ENCODE assay signal across 8 cellular contexts in genomic region chr5:137888875-137889759, GRCh38.
DNase-seq lines count a peak whose midpoint lies in the region; ATAC-seq and TF ChIP-seq lines count a peak whose summit lies in the region.

Gene PKD2L2, plus strand, starts transcription at chr5:137889457. Its CDS starts 35 bp downstream, at chr5:137889492.

- peak; percentile 23 for DNase-seq in AG09309 (ENCODE audit: low read depth)
- peak; percentile 58 to 83 for DNase-seq in hippocampal formation (lab: John Stamatoyannopoulos, UW)
- DNase-seq in retinal pigment epithelial cell (ENCODE audit: low read depth), result peak; percentile 68
- DNase-seq in cortex of kidney (lab: John Stamatoyannopoulos, UW), result no peak

- peak; percentile 97 for TF ChIP-seq POLR2A in GM19099 (IDR thresholded peaks at IDR 0.05; ENCODE audit: extremely low read depth, insufficient read length, low read depth)

- H3K27me3 Mint-ChIP-seq in T-helper 1 cell treated with Interleukin-12 subunit alpha and Interleukin-12 subunit beta and Interleukin-4 antibody, amounts not matched to agents 30 μg/mL and 1 μg/mL, for 36 hours (ENCODE audit: low read depth), result peaks cover 3% of the 10 kb centered on the region

- peak; percentile 66 for ATAC-seq in HG03378 (IDR thresholded peaks at IDR 0.05; ENCODE audit: unreplicated experiment)

- H3K36me3 Mint-ChIP-seq in T-helper 1 cell treated with Interleukin-12 subunit alpha and Interleukin-12 subunit beta and Interleukin-4 antibody, amounts not matched to agents 30 μg/mL and 1 μg/mL, for 36 hours (ENCODE audit: low read depth), result no peaks in the 10 kb centered on the region

- H3K27ac ChIP-seq in angular gyrus (ENCODE audit: low read depth, low read length), result peak within 1 kb of the TSS; percentile 96

- H3K4me3 Mint-ChIP-seq in T-helper 1 cell treated with Interleukin-12 subunit alpha and Interleukin-12 subunit beta and Interleukin-4 antibody, amounts not matched to agents 30 μg/mL and 1 μg/mL, for 36 hours, result peak within 1 kb of the TSS; percentile 81

- H3K9me3 Mint-ChIP-seq in T-helper 1 cell treated with Interleukin-12 subunit alpha and Interleukin-12 subunit beta and Interleukin-4 antibody, amounts not matched to agents 30 μg/mL and 1 μg/mL, for 36 hours, result no peaks in the 10 kb centered on the region

- TF ChIP-seq CTCF in AG09309 (IDR thresholded peaks at IDR 0.05; ENCODE audit: control insufficient read depth, insufficient read depth, low read depth, low read length, missing control alignments) (no peak), retinal pigment epithelial cell (conservative IDR thresholded peaks at IDR 0.05; ENCODE audit: low read depth, low read length) (no peak)

- H3K4me3 ChIP-seq in AG09309 (ENCODE audit: control insufficient read depth, low read depth, low read length) (peak within 1 kb of the TSS; percentile 45), retinal pigment epithelial cell (ENCODE audit: low read length) (peak within 1 kb of the TSS; percentile 54)

- H3K27ac Mint-ChIP-seq in T-helper 1 cell treated with Interleukin-12 subunit alpha and Interleukin-12 subunit beta and Interleukin-4 antibody, amounts not matched to agents 30 μg/mL and 1 μg/mL, for 36 hours, result peak within 1 kb of the TSS; percentile 96

- H3K4me1 Mint-ChIP-seq in T-helper 1 cell treated with Interleukin-12 subunit alpha and Interleukin-12 subunit beta and Interleukin-4 antibody, amounts not matched to agents 30 μg/mL and 1 μg/mL, for 36 hours (ENCODE audit: low read depth), result peaks cover 18% of the 10 kb centered on the region
